Comparison of ENCODE assay signal across 19 cellular contexts in genomic region chr19:27772059-27772458, GRCh38.
DNase-seq lines count a peak whose midpoint lies in the region; ATAC-seq, FAIRE-seq and TF ChIP-seq lines count a peak whose summit lies in the region.
"Had no signal": no experiment of that assay in that cellular context is flagged by ENCODE, and none has a peak within 500 bp of the region (broad histone marks: within the 10 kb centered on the region; RNA-seq: fewer than 3 reads in every experiment).

No MANE protein-coding gene starts in this region.

- H3K36me3 Mint-ChIP-seq in activated T-cell treated with anti-CD3 and anti-CD28 coated beads, Interleukin-2, amount 50 U/mL, for 72 hours (ENCODE audit: insufficient read depth in 2 of 2): peaks cover 47 to 67% of the 10 kb centered on the region in 2 donors

- no peak for ATAC-seq in activated T-cell treated with anti-CD3 and anti-CD28 coated beads, Interleukin-2, amount 50 U/mL, for 72 hours (replicated peaks in 1 of 2)
- no peak for ATAC-seq in HG02973 (IDR thresholded peaks at IDR 0.05; ENCODE audit: unreplicated experiment)
- ATAC-seq: CD8-positive, alpha-beta T cell; GM23338; HCT116 had no signal

- H3K27me3 ChIP-seq in esophagus muscularis mucosa: no peaks in the 10 kb centered on the region

- intact Hi-C loops in esophagus muscularis mucosa (cut with DNase I): no loop called here

- H3K27me3 Mint-ChIP-seq in activated T-cell treated with anti-CD3 and anti-CD28 coated beads, Interleukin-2, amount 50 U/mL, for 72 hours (ENCODE audit: low read depth): no peaks in the 10 kb centered on the region
- H3K27me3 Mint-ChIP-seq: CD4-positive, CD25-positive, alpha-beta regulatory T cell had no signal

- WGBS in esophagus muscularis mucosa: 94% methylated on average over 6 of the region's 6 CpGs

- peaks cover 0 to 12% (median 2%) of the 10 kb centered on the region in 4 donors for H3K9me3 ChIP-seq in esophagus muscularis mucosa

- H3K4me1 Mint-ChIP-seq in activated T-cell treated with anti-CD3 and anti-CD28 coated beads, Interleukin-2, amount 50 U/mL, for 72 hours (ENCODE audit: low read depth): no peaks in the 10 kb centered on the region
- H3K4me1 Mint-ChIP-seq: GM23338, H9 had no signal

- no peak for TF ChIP-seq EP300 in esophagus muscularis mucosa (IDR thresholded peaks at IDR 0.05)

- no peak for DNase-seq in activated T-cell treated with anti-CD3 and anti-CD28 coated beads, Interleukin-2, amount 50 U/mL, for 72 hours
- no peak for DNase-seq in activated T-cell treated with anti-CD3 and anti-CD28 coated beads, Interleukin-2, amount 50 U/mL, for 1 hour
- DNase-seq in esophagus muscularis mucosa (ENCODE audit: extremely low spot score) (peak; percentile 70), urothelium cell line (ENCODE audit: low spot score) (no peak)
- no peak for DNase-seq in activated CD8-positive, alpha-beta memory T cell treated with anti-CD3 and anti-CD28 coated beads, Interleukin-2, amount 50 U/mL, for 4 hours
- DNase-seq: Caco-2; CD4-positive, CD25-positive, alpha-beta regulatory T cell; CD8-positive, alpha-beta T cell; DMS53; DMS79 treated with DMSO at 0.1 percent for 48 hours; GF-D8; H9; HFFc6 had no signal

- H3K4me1 ChIP-seq in esophagus muscularis mucosa: no peaks in the 10 kb centered on the region
- H3K4me1 ChIP-seq: Caco-2 had no signal

- H3K4me3 ChIP-seq in esophagus muscularis mucosa: no peak overlapping the region
- H3K4me3 ChIP-seq: GM23338 had no signal

- peaks cover 33 to 59% of the 10 kb centered on the region in 2 donors for H3K9me3 Mint-ChIP-seq in activated T-cell treated with anti-CD3 and anti-CD28 coated beads, Interleukin-2, amount 50 U/mL, for 72 hours

- no peak overlapping the region for H3K27ac ChIP-seq in esophagus muscularis mucosa (replicated peaks in 1 of 4)
- H3K27ac ChIP-seq: C4-2B had no signal

- TF ChIP-seq POLR2A in esophagus muscularis mucosa (IDR thresholded peaks at IDR 0.05; ENCODE audit: low read depth): no peak

- peak overlapping the region; percentile 9 for H3K27ac Mint-ChIP-seq in activated T-cell treated with anti-CD3 and anti-CD28 coated beads, Interleukin-2, amount 50 U/mL, for 72 hours
- H3K27ac Mint-ChIP-seq: CD4-positive, CD25-positive, alpha-beta regulatory T cell; CD8-positive, alpha-beta T cell; GM23338; H9; HFFc6 had no signal

- FAIRE-seq in urothelium cell line (lab: Jason Lieb, UNC): peak; percentile 68
- FAIRE-seq: GM12891, GM18507 had no signal

- H3K4me3 Mint-ChIP-seq in activated T-cell treated with anti-CD3 and anti-CD28 coated beads, Interleukin-2, amount 50 U/mL, for 72 hours: no peak overlapping the region
- H3K4me3 Mint-ChIP-seq: CD4-positive, CD25-positive, alpha-beta regulatory T cell; CD8-positive, alpha-beta T cell; GM23338; H9; HFFc6 had no signal

- no peak for TF ChIP-seq CTCF in esophagus muscularis mucosa (IDR thresholded peaks at IDR 0.05)

- peaks cover 0 to 37% (median 15%) of the 10 kb centered on the region in 4 donors for H3K36me3 ChIP-seq in esophagus muscularis mucosa
